In genomic region chr21:38768385-38769071, GRCh38 we compare ENCODE assay signal across 8 cellular contexts. TPM values are rescaled to one million over a fixed set of nuclear protein-coding genes. Genes with fewer than 3 reads are reported as not detected.
A peak's percentile ranks its signal among the peaks of the same experiment; 100 is the strongest.
DNase-seq lines count a peak whose midpoint lies in the region; ATAC-seq and TF ChIP-seq lines count a peak whose summit lies in the region.

No MANE protein-coding gene starts in this region.

- H3K4me1 Mint-ChIP-seq in activated CD8-positive, alpha-beta T cell treated with anti-CD3 and anti-CD28 coated beads for 36 hours (ENCODE audit: low read depth): peaks cover 49% of the 10 kb centered on the region

- no peaks in the 10 kb centered on the region for H3K27me3 ChIP-seq in GM23248 (replicated peaks; ENCODE audit: insufficient read depth)

- intact Hi-C loops in activated CD8-positive, alpha-beta T cell treated with anti-CD3 and anti-CD28 coated beads for 36 hours (cut with micrococcal nuclease): loop anchor here (5.0 to 10.0 kb wide), 2 partner anchors 39 to 416 kb away; partner anchors contain the start of genes ETS2 and PSMG1

- no peaks in the 10 kb centered on the region for H3K79me2 ChIP-seq in GM23248 (ENCODE audit: insufficient read depth)

- peak; percentile 64 for ATAC-seq in activated CD8-positive, alpha-beta T cell treated with anti-CD3 and anti-CD28 coated beads for 36 hours

- H3K9me2 ChIP-seq in GM23248 (ENCODE audit: insufficient read depth): no peaks in the 10 kb centered on the region

- H3K9me3 ChIP-seq in GM23248 (ENCODE audit: low read depth): no peaks in the 10 kb centered on the region

- H4K20me1 ChIP-seq in GM23248 (ENCODE audit: insufficient read depth): no peaks in the 10 kb centered on the region

- H3F3A ChIP-seq in GM23248 (ENCODE audit: insufficient read depth): peaks cover 46% of the 10 kb centered on the region

- in situ Hi-C loops in GM23248 (cut with MboI): no loop called here

- CTCF ChIA-PET in activated CD8-positive, alpha-beta T cell treated with anti-CD3 and anti-CD28 coated beads for 36 hours (lab: Charles Lee): interaction anchor here (0.6 to 1.4 kb wide), 5 partner anchors 12 to 248 kb away, joined by 3 to 4 read pairs (median 3); no protein-coding TSS in a partner anchor

- H2AFZ ChIP-seq in GM23248: 0 out of 2 replicates have a peak overlapping the region, but pooled peaks have one; percentile 4

- WGBS in GM23248 (ENCODE audit: low coverage in 1 of 2, low lambda C conversion rate in 2 of 2, missing lambda C conversion rate in 2 of 2), 2 experiments: 72 to 76% methylated on average over 14 of the region's 14 CpGs

- no peak overlapping the region for H3K4me3 ChIP-seq in GM23248
- no peak overlapping the region for H3K4me3 ChIP-seq in fibroblast of pulmonary artery (replicated peaks; ENCODE audit: low read depth, low read length)

- H3K27ac Mint-ChIP-seq in activated CD8-positive, alpha-beta T cell treated with anti-CD3 and anti-CD28 coated beads for 36 hours: peak overlapping the region; percentile 95

- H3K9me3 Mint-ChIP-seq in activated CD8-positive, alpha-beta T cell treated with anti-CD3 and anti-CD28 coated beads for 36 hours: peaks cover 9% of the 10 kb centered on the region

- peak overlapping the region; percentile 65 for H3K27ac ChIP-seq in GM23248

- H3K36me3 ChIP-seq in GM23248 (ENCODE audit: low read depth): no peaks in the 10 kb centered on the region

- H3K4me2 ChIP-seq in GM23248 (ENCODE audit: unreplicated experiment): peak overlapping the region; percentile 34

- H3K27me3 Mint-ChIP-seq in activated CD8-positive, alpha-beta T cell treated with anti-CD3 and anti-CD28 coated beads for 36 hours: no peaks in the 10 kb centered on the region

- H3K36me3 Mint-ChIP-seq in activated CD8-positive, alpha-beta T cell treated with anti-CD3 and anti-CD28 coated beads for 36 hours (ENCODE audit: low read depth): peaks cover 11% of the 10 kb centered on the region

- peak; percentile 87 for DNase-seq in GM23248
- DNase-seq in activated CD8-positive, alpha-beta T cell treated with anti-CD3 and anti-CD28 coated beads for 36 hours: peak; percentile 91
- peak; percentile 89 for DNase-seq in fibroblast of pulmonary artery (ENCODE audit: low read depth)
- peak; percentile 21 for DNase-seq in stimulated activated CD8-positive, alpha-beta memory T cell treated with anti-CD3 and anti-CD28 coated beads, Interleukin-7, amount 100 ng/mL, for 24 hours (ENCODE audit: low read depth)
- DNase-seq in SHP77 treated with DMSO at 0.1 percent for 48 hours (lab: John Stamatoyannopoulos, UW): no peak
- no peak for DNase-seq in midbrain (lab: John Stamatoyannopoulos, UW)
- DNase-seq in SIG-M5 treated with dmso at 0.1 percent for 504 hours (lab: John Stamatoyannopoulos, UW; ENCODE audit: unreplicated experiment): no peak
- no peak for DNase-seq in GM19240 (ENCODE audit: insufficient read length, low spot score)

- peaks cover 37% of the 10 kb centered on the region for H3K4me1 ChIP-seq in GM23248 (ENCODE audit: insufficient read depth)

- POLR2A ChIA-PET in activated CD8-positive, alpha-beta T cell treated with anti-CD3 and anti-CD28 coated beads for 36 hours (lab: Charles Lee): interaction anchor here (0.6 to 2.8 kb wide), 7 partner anchors 8 to 265 kb away, joined by 3 to 15 read pairs (median 6); partner anchors contain the start of gene ETS2

- H3K4me3 Mint-ChIP-seq in activated CD8-positive, alpha-beta T cell treated with anti-CD3 and anti-CD28 coated beads for 36 hours: peak overlapping the region; percentile 64

- TF ChIP-seq CTCF in activated CD8-positive, alpha-beta T cell treated with anti-CD3 and anti-CD28 coated beads for 36 hours (IDR thresholded peaks at IDR 0.05): peak; percentile 38
- no peak for TF ChIP-seq CTCF in fibroblast of pulmonary artery (IDR thresholded peaks at IDR 0.05; ENCODE audit: low read length, missing control alignments)

- H3K9ac ChIP-seq in GM23248: peak overlapping the region; percentile 32

RNA-seq across cellular contexts. Expression of gene ETS2, which starts 37.2 kb away (rescaled TPM):
- total RNA-seq in GM23248 (2014; rRNA removed; shearing (Covaris generic)): 4.4 and 7.0 TPM in 2 replicates
- polyA plus RNA-seq in GM23248 (2016; fragmentation: Nextera tagmentation; extraction: Ambion mirVana): 7.3 and 7.9 TPM in 2 replicates
- 10 to 100 TPM; 28.1 to 29.7 TPM for total RNA-seq in activated CD8-positive, alpha-beta T cell treated with anti-CD3 and anti-CD28 coated beads for 36 hours

Comparison
In these comparisons a context has a peak if more than half of its experiments do, and no peak if none do; other contexts are left out.
1. DNase-seq: peak in GM23248 (single experiment), activated CD8-positive, alpha-beta T cell treated with anti-CD3 and anti-CD28 coated beads for 36 hours (single experiment), fibroblast of pulmonary artery (single experiment) and stimulated activated CD8-positive, alpha-beta memory T cell treated with anti-CD3 and anti-CD28 coated beads, Interleukin-7, amount 100 ng/mL, for 24 hours (single experiment); none in SHP77 treated with DMSO at 0.1 percent for 48 hours (single experiment), midbrain (single experiment), SIG-M5 treated with dmso at 0.1 percent for 504 hours (single experiment) and GM19240 (single experiment).